8 cellular contexts compared by ENCODE assay signal in the genomic region with DNA sequence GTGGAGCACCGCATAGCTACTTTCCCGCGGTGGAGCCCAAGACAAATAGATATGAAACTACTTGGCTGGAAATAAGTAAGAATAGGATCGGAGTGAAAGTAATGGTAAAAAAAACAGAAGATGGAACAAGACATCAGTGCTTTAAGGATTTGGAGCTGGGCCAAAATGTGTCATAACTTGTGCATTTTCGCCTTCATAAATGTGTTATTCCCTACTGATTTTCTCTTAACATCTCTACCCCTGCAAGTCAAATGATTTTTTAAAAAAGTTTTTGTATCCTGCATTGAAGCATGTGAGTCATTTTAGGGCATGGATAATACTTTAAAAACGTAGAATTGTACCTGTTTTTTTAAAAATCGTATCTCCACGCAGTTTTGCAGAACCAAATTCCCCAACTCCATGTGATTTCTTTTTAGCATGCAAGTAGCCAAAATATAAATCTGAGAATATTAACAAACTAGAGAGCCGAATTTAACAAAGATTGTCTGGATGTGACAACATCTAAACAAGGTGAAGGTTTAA. TPM values are rescaled to one million over a fixed set of nuclear protein-coding genes. Genes with fewer than 3 reads are reported as not detected.
DNase-seq lines count a peak whose midpoint lies in the region; ATAC-seq and TF ChIP-seq lines count a peak whose summit lies in the region.

No MANE protein-coding gene starts in this region.

- H3K36me3 ChIP-seq in right atrium auricular region (no peaks in the 10 kb centered on the region), iPS-20b (ENCODE audit: insufficient read depth, low read depth, low read length) (no peaks in the 10 kb centered on the region), stomach smooth muscle (ENCODE audit: control insufficient read depth in 2 of 2, insufficient read depth in 2 of 2, low read length in 2 of 2) (no peaks in the 10 kb centered on the region)

- peak overlapping the region; percentile 77; the same call in 1 of the 2 replicates for H3K9ac ChIP-seq in iPS-20b (ENCODE audit: low read depth, low read length)
- H3K9ac ChIP-seq in stomach smooth muscle (ENCODE audit: low read length in 2 of 2): peak overlapping the region; percentile 74 to 88

- peak overlapping the region; percentile 91 to 93 for H3K27ac Mint-ChIP-seq in activated naive CD4-positive, alpha-beta T cell treated with anti-CD3 and anti-CD28 coated beads, Interleukin-2, amount 50 U/mL, for 72 hours

- peaks cover 9 to 28% of the 10 kb centered on the region in 2 donors for H3K9me3 Mint-ChIP-seq in activated naive CD4-positive, alpha-beta T cell treated with anti-CD3 and anti-CD28 coated beads, Interleukin-2, amount 50 U/mL, for 72 hours

- H3K9me3 ChIP-seq in right atrium auricular region (peaks cover 0 to 8% of the 10 kb centered on the region in 2 donors), iPS-20b (ENCODE audit: insufficient read depth, low read depth, low read length) (peaks cover 27% of the 10 kb centered on the region), stomach smooth muscle (ENCODE audit: control insufficient read depth in 2 of 2, low read length in 2 of 2) (no peaks in the 10 kb centered on the region)

- peaks cover 0 to 17% of the 10 kb centered on the region in 2 donors for H3K4me1 ChIP-seq in right atrium auricular region
- peaks cover 3% of the 10 kb centered on the region; the same call in 1 of the 2 replicates for H3K4me1 ChIP-seq in iPS-20b (ENCODE audit: insufficient read depth, low read length)
- peaks cover 2% of the 10 kb centered on the region for H3K4me1 ChIP-seq in stomach smooth muscle (ENCODE audit: control insufficient read depth, insufficient read depth, low read length)

- ATAC-seq in left cardiac atrium (no peak), GM18858 (IDR thresholded peaks at IDR 0.05; ENCODE audit: unreplicated experiment) (no peak)
- no peak for ATAC-seq in activated naive CD4-positive, alpha-beta T cell treated with anti-CD3 and anti-CD28 coated beads, Interleukin-2, amount 50 U/mL, for 72 hours

- H3K27ac ChIP-seq in right atrium auricular region (peak overlapping the region; percentile 58 to 68), iPS-20b (ENCODE audit: low read length) (no peak overlapping the region), stomach smooth muscle (ENCODE audit: low read length) (peak overlapping the region; percentile 73)

- intact Hi-C loops in left cardiac atrium (cut with DNase I): no loop called here

- H3K27me3 ChIP-seq in right atrium auricular region (no peaks in the 10 kb centered on the region), iPS-20b (ENCODE audit: insufficient read depth, low read length) (peaks cover 38% of the 10 kb centered on the region), stomach smooth muscle (ENCODE audit: control insufficient read depth in 1 of 2, insufficient read depth in 2 of 2, low read length in 2 of 2) (no peaks in the 10 kb centered on the region)

- DNase-seq in right atrium auricular region (ENCODE audit: low spot score): no peak
- DNase-seq in left cardiac atrium: no peak
- DNase-seq in activated naive CD4-positive, alpha-beta T cell treated with anti-CD3 and anti-CD28 coated beads, Interleukin-2, amount 50 U/mL, for 72 hours (ENCODE audit: low spot score in 2 of 2): peak in 1 of 2 donors; percentile 36
- no peak for DNase-seq in HuH-7.5 (ENCODE audit: low spot score)
- DNase-seq in occipital lobe (lab: John Stamatoyannopoulos, UW): no peak

- H3K4me3 ChIP-seq in right atrium auricular region (peak overlapping the region; percentile 63 to 73), iPS-20b (ENCODE audit: low read length) (peak overlapping the region; percentile 90), stomach smooth muscle (ENCODE audit: low read length in 2 of 2) (peak overlapping the region; percentile 91 to 97)

- no peak for TF ChIP-seq CTCF in right atrium auricular region (IDR thresholded peaks at IDR 0.05)

- peaks cover 20 to 32% of the 10 kb centered on the region in 2 donors for H3K36me3 Mint-ChIP-seq in activated naive CD4-positive, alpha-beta T cell treated with anti-CD3 and anti-CD28 coated beads, Interleukin-2, amount 50 U/mL, for 72 hours

RNA-seq across cellular contexts. Expression of a gene that starts 0.9 kb away (rescaled TPM):
- total RNA-seq in right atrium auricular region (1 to 10 TPM; 1.3 to 2.2 TPM), left cardiac atrium (1 to 10 TPM; 2.2 to 3.9 TPM), occipital lobe (37.3 TPM)
- total RNA-seq in activated naive CD4-positive, alpha-beta T cell treated with anti-CD3 and anti-CD28 coated beads, Interleukin-2, amount 50 U/mL, for 72 hours: 10 to 100 TPM in 1 of 2 donors, 1 to 10 TPM in 1; 8.3 to 24.9 TPM
